1 cellular context compared by ENCODE assay signal in the genomic region with DNA sequence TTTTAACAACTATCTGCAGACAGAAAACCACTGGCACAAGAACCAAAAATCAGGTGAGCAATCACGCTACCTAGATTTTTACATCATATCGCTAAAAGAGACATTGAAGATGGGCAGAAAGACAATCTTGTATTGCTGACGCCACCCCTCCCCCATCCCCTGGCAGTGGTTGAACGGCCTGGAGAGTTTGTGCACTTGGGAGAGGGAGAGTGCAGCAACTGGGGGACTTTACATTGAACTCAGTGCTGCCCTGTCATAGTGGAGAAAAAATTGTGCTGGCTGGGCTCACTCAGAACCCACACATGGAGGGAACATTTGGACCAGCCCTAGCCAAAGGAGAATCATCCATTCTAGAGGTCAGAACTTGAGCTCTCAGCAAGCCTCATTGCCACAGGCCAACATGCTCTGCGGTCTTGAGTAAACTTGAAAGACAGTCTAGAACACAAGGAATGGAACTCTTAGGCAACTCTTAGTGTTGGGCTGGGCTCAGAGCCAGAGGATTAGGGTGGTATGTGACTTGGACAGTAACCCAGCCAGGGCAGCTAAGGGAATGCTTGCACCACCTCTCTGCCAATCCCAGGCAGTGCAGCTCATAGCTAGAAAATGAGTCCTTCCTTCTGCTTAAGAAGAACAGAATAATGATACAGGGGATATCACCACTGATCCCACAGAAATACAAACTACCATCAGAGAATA.
TF ChIP-seq lines count a peak whose summit lies in the region.

No MANE protein-coding gene starts in this region.

TF ChIP-seq in HepG2, 621 proteins besides CTCF, POLR2A, EP300 and RAD21 (continued from another document):
- TF ChIP-seq ZNF281 (CRISPR knock-in tag; IDR thresholded peaks at IDR 0.05; ENCODE audit: borderline replicate concordance) (peak; percentile 32; the same call in 1 of the 2 replicates), ZNF235 (CRISPR knock-in tag; IDR thresholded peaks at IDR 0.05; ENCODE audit: borderline replicate concordance) (no peak)
